2 cellular contexts compared by ENCODE assay signal in genomic region chr5:63083689-63084088, GRCh38.
DNase-seq lines count a peak whose midpoint lies in the region; TF ChIP-seq lines count a peak whose summit lies in the region.
"Not testable (repeated sequence)": the region's sequence is repeated elsewhere in the genome, so short reads cannot be mapped to it uniquely, and the experiment has no call there.

No MANE protein-coding gene starts in this region.

- H3K27ac Mint-ChIP-seq in glutamatergic neuron (ENCODE audit: unreplicated experiment) = not testable (repeated sequence)

- DNase-seq in activated gamma-delta T cell (lab: John Stamatoyannopoulos, UW) (peak; percentile 2), glutamatergic neuron (peak; percentile 18)

- H3K9me3 Mint-ChIP-seq in glutamatergic neuron (ENCODE audit: unreplicated experiment) = not testable (repeated sequence)

- H3K27me3 Mint-ChIP-seq in glutamatergic neuron (ENCODE audit: unreplicated experiment) = not testable (repeated sequence)

- not testable (repeated sequence) for TF ChIP-seq CTCF in glutamatergic neuron (IDR thresholded peaks at IDR 0.05; ENCODE audit: partially characterized antibody, unreplicated experiment)

- not testable (repeated sequence) for H3K4me1 Mint-ChIP-seq in glutamatergic neuron (ENCODE audit: low read depth, unreplicated experiment)

- not testable (repeated sequence) for H3K4me3 Mint-ChIP-seq in glutamatergic neuron (ENCODE audit: unreplicated experiment)

- not testable (repeated sequence) for H3K36me3 Mint-ChIP-seq in glutamatergic neuron (ENCODE audit: unreplicated experiment)
